ENCODE assay signal across 31 cellular contexts in genomic region chr10:132350946-132351345, GRCh38.
"Had no signal": no experiment of that assay in that cellular context is flagged by ENCODE, and none has a peak within 500 bp of the region (broad histone marks: within the 10 kb centered on the region; RNA-seq: fewer than 3 reads in every experiment).

No MANE protein-coding gene starts in this region.

- DNase-seq: activated CD4-positive, alpha-beta memory T cell treated with anti-CD3 and anti-CD28 coated beads for 36 hours; activated CD4-positive, alpha-beta T cell treated with anti-CD3 and anti-CD28 coated beads, Interleukin-2, amount 10 ng/mL, durations not matched to agents 24 days and 14 days; activated CD4-positive, CD25-positive, alpha-beta regulatory T cell treated with anti-CD3 and anti-CD28 coated beads, Interleukin-2, amount 50 U/mL, for 72 hours; activated CD8-positive, alpha-beta memory T cell treated with anti-CD3 and anti-CD28 coated beads, Interleukin-2, amount 50 U/mL, for 4 hours; activated effector memory CD4-positive, alpha-beta T cell treated with anti-CD3 and anti-CD28 coated beads, Interleukin-2, amount 50 U/mL, for 16 hours; activated naive CD4-positive, alpha-beta T cell treated with anti-CD3 and anti-CD28 coated beads for 36 hours; activated naive CD8-positive, alpha-beta T cell treated with anti-CD3 and anti-CD28 coated beads for 36 hours; activated T-cell treated with anti-CD3 and anti-CD28 coated beads, Interleukin-2, amount 50 U/mL, for 1 hour; amniotic stem cell; central memory CD4-positive, alpha-beta T cell; effector CD4-positive, alpha-beta T cell; esophagus squamous epithelium; foreskin melanocyte; heart right ventricle; islet precursor cell; occipital lobe; small intestine; stimulated activated CD4-positive, alpha-beta T cell treated with anti-CD3 and anti-CD28 coated beads, Interleukin-1b, Interleukin-23, amount 100 ng/mL, for 48 hours; stimulated activated CD4-positive, alpha-beta T cell treated with anti-CD3 and anti-CD28 coated beads, Interleukin-4, amount 100 ng/mL, for 4 hours; stimulated activated CD8-positive, alpha-beta memory T cell treated with anti-CD3 and anti-CD28 coated beads, Interleukin-4, amount 100 ng/mL, for 48 hours; stimulated activated naive B cell treated with anti-CD40 and anti-IgM and Interleukin-4, amounts not matched to agents 10 μg/mL and 1 μg/mL and 100 μg/mL, for 72 hours; stomach; T-helper 2 cell; thyroid gland had no signal

- H3K36me3 Mint-ChIP-seq: activated CD4-positive, alpha-beta memory T cell treated with anti-CD3 and anti-CD28 coated beads for 36 hours; activated naive CD8-positive, alpha-beta T cell treated with anti-CD3 and anti-CD28 coated beads for 36 hours had no signal

- H3K27me3 ChIP-seq: esophagus squamous epithelium, heart right ventricle, stomach, thyroid gland had no signal

- H3K27ac Mint-ChIP-seq: activated CD4-positive, alpha-beta memory T cell treated with anti-CD3 and anti-CD28 coated beads for 36 hours; activated CD4-positive, alpha-beta T cell treated with anti-CD3 and anti-CD28 coated beads, Interleukin-2, amount 10 ng/mL, durations not matched to agents 24 days and 14 days; activated naive CD4-positive, alpha-beta T cell treated with anti-CD3 and anti-CD28 coated beads for 36 hours; activated naive CD8-positive, alpha-beta T cell treated with anti-CD3 and anti-CD28 coated beads for 36 hours; activated T-helper 1 cell treated with anti-CD3 and anti-CD28 coated beads, Interleukin-12 subunit alpha, Interleukin-12 subunit beta, Interleukin-2, Interleukin-4 antibody, amounts not matched to agents 30 ng/mL and 10 ng/mL and 1 ng/mL, durations not matched to agents 14 hours and 24 hours and 36 hours; dendritic cell treated with granulocyte-macrophage colony-stimulating factor and Interleukin-4, amounts not matched to agents 40 ng/mL and 50 ng/mL, for 4 days; memory B cell; stimulated activated naive B cell treated with anti-CD40 and anti-IgM and Interleukin-4, amounts not matched to agents 10 μg/mL and 1 μg/mL and 100 μg/mL, for 72 hours had no signal

- H3K9me3 Mint-ChIP-seq: activated CD4-positive, alpha-beta memory T cell treated with anti-CD3 and anti-CD28 coated beads for 36 hours; activated CD4-positive, alpha-beta T cell treated with anti-CD3 and anti-CD28 coated beads, Interleukin-2, amount 10 ng/mL, durations not matched to agents 24 days and 14 days; activated naive CD4-positive, alpha-beta T cell treated with anti-CD3 and anti-CD28 coated beads for 36 hours; activated naive CD8-positive, alpha-beta T cell treated with anti-CD3 and anti-CD28 coated beads for 36 hours; activated T-helper 1 cell treated with anti-CD3 and anti-CD28 coated beads, Interleukin-12 subunit alpha, Interleukin-12 subunit beta, Interleukin-2, Interleukin-4 antibody, amounts not matched to agents 30 ng/mL and 10 ng/mL and 1 ng/mL, durations not matched to agents 14 hours and 24 hours and 36 hours; dendritic cell treated with granulocyte-macrophage colony-stimulating factor and Interleukin-4, amounts not matched to agents 40 ng/mL and 50 ng/mL, for 4 days; memory B cell; naive thymus-derived CD8-positive, alpha-beta T cell; neural crest cell; stimulated activated naive B cell treated with anti-CD40 and anti-IgM and Interleukin-4, amounts not matched to agents 10 μg/mL and 1 μg/mL and 100 μg/mL, for 72 hours had no signal

- H3K4me1 Mint-ChIP-seq: neural crest cell had no signal

- H3K9me3 ChIP-seq: esophagus squamous epithelium, heart right ventricle, stomach, thyroid gland had no signal

- H3K27ac ChIP-seq: epithelial cell of prostate, esophagus squamous epithelium, heart right ventricle, stomach, thyroid gland had no signal

- H3K4me3 Mint-ChIP-seq: activated CD4-positive, alpha-beta memory T cell treated with anti-CD3 and anti-CD28 coated beads for 36 hours; activated CD4-positive, alpha-beta T cell treated with anti-CD3 and anti-CD28 coated beads, Interleukin-2, amount 10 ng/mL, durations not matched to agents 24 days and 14 days; activated naive CD4-positive, alpha-beta T cell treated with anti-CD3 and anti-CD28 coated beads for 36 hours; activated naive CD8-positive, alpha-beta T cell treated with anti-CD3 and anti-CD28 coated beads for 36 hours; activated T-helper 1 cell treated with anti-CD3 and anti-CD28 coated beads, Interleukin-12 subunit alpha, Interleukin-12 subunit beta, Interleukin-2, Interleukin-4 antibody, amounts not matched to agents 30 ng/mL and 10 ng/mL and 1 ng/mL, durations not matched to agents 14 hours and 24 hours and 36 hours; dendritic cell treated with granulocyte-macrophage colony-stimulating factor and Interleukin-4, amounts not matched to agents 40 ng/mL and 50 ng/mL, for 4 days; memory B cell; naive thymus-derived CD8-positive, alpha-beta T cell; neural crest cell; stimulated activated naive B cell treated with anti-CD40 and anti-IgM and Interleukin-4, amounts not matched to agents 10 μg/mL and 1 μg/mL and 100 μg/mL, for 72 hours had no signal

- H3K4me1 ChIP-seq: esophagus squamous epithelium, heart right ventricle, thyroid gland had no signal

- H3K4me3 ChIP-seq: esophagus squamous epithelium, heart right ventricle, stomach, thyroid gland had no signal

- H3K27me3 Mint-ChIP-seq: activated CD4-positive, alpha-beta memory T cell treated with anti-CD3 and anti-CD28 coated beads for 36 hours; activated CD4-positive, alpha-beta T cell treated with anti-CD3 and anti-CD28 coated beads, Interleukin-2, amount 10 ng/mL, durations not matched to agents 24 days and 14 days; activated naive CD8-positive, alpha-beta T cell treated with anti-CD3 and anti-CD28 coated beads for 36 hours; dendritic cell treated with granulocyte-macrophage colony-stimulating factor and Interleukin-4, amounts not matched to agents 40 ng/mL and 50 ng/mL, for 4 days; memory B cell; naive thymus-derived CD8-positive, alpha-beta T cell; stimulated activated naive B cell treated with anti-CD40 and anti-IgM and Interleukin-4, amounts not matched to agents 10 μg/mL and 1 μg/mL and 100 μg/mL, for 72 hours had no signal

- ATAC-seq: heart right ventricle; naive thymus-derived CD8-positive, alpha-beta T cell; sciatic nerve; stimulated activated naive B cell treated with anti-CD40 and anti-IgM and Interleukin-4, amounts not matched to agents 10 μg/mL and 1 μg/mL and 100 μg/mL, for 72 hours had no signal
